ENCODE assay signal across 1 cellular context in genomic region chr10:21498416-21498815, GRCh38.
A peak's percentile ranks its signal among the peaks of the same experiment; 100 is the strongest.
TF ChIP-seq lines count a peak whose summit lies in the region.

No MANE protein-coding gene starts in this region.

TF ChIP-seq in HepG2, 621 proteins besides CTCF, POLR2A, EP300 and RAD21:
- TF ChIP-seq ZNF281 (CRISPR knock-in tag; IDR thresholded peaks at IDR 0.05; ENCODE audit: borderline replicate concordance) (no peak), PPARG (CRISPR knock-in tag; conservative IDR thresholded peaks at IDR 0.05) (peak; percentile 31; the same call in 1 of the 2 replicates), ZBTB37 (CRISPR knock-in tag; IDR thresholded peaks at IDR 0.05) (no peak), GPN1 (CRISPR knock-in tag; IDR thresholded peaks at IDR 0.05; ENCODE audit: borderline replicate concordance) (no peak), CEBPZ (IDR thresholded peaks at IDR 0.05; ENCODE audit: low read length) (no peak), ZNF430 (CRISPR knock-in tag; IDR thresholded peaks at IDR 0.05) (no peak), MBD4 (IDR thresholded peaks at IDR 0.05; ENCODE audit: borderline replicate concordance, low read length) (no peak), CEBPB (IDR thresholded peaks at IDR 0.05; ENCODE audit: borderline replicate concordance, low read depth, low read length) (no peak), BCL3 (CRISPR knock-in tag; IDR thresholded peaks at IDR 0.05) (no peak), MED1 (CRISPR knock-in tag; IDR thresholded peaks at IDR 0.05) (no peak), NFYC (CRISPR knock-in tag; IDR thresholded peaks at IDR 0.05) (no peak), PREB (CRISPR knock-in tag; IDR thresholded peaks at IDR 0.05) (no peak), MEF2D (CRISPR knock-in tag; IDR thresholded peaks at IDR 0.05) (peak; percentile 59; the same call in 1 of the 2 replicates), GLI4 (CRISPR knock-in tag; IDR thresholded peaks at IDR 0.05; ENCODE audit: borderline replicate concordance) (no peak), IKZF1 (IDR thresholded peaks at IDR 0.05) (no peak), CREB3 (CRISPR knock-in tag; IDR thresholded peaks at IDR 0.05) (no peak)
